In genomic region chr18:58992301-58993231, GRCh38 we compare ENCODE assay signal across 1 cellular context.
TF ChIP-seq lines count a peak whose summit lies in the region.

No MANE protein-coding gene starts in this region.

TF ChIP-seq in HepG2, 621 proteins besides CTCF, POLR2A, EP300 and RAD21 (continued from another document):
- TF ChIP-seq ZHX2 (IDR thresholded peaks at IDR 0.05; ENCODE audit: low read depth): no peak
- no peak for TF ChIP-seq ZHX2 (CRISPR knock-in tag; IDR thresholded peaks at IDR 0.05; ENCODE audit: borderline replicate concordance)
- TF ChIP-seq MAFK (conservative IDR thresholded peaks at IDR 0.05 in 1 of 2, IDR thresholded peaks at IDR 0.05 in 1 of 2; ENCODE audit: low read length in 2 of 2): no peak
- TF ChIP-seq FOXA3 (CRISPR knock-in tag; IDR thresholded peaks at IDR 0.05): no peak
- no peak for TF ChIP-seq ELF1 (CRISPR knock-in tag; IDR thresholded peaks at IDR 0.05)
- no peak for TF ChIP-seq SMAD3 (CRISPR knock-in tag; IDR thresholded peaks at IDR 0.05)
- TF ChIP-seq ZNF407 (CRISPR knock-in tag; IDR thresholded peaks at IDR 0.05; ENCODE audit: not compliant biosample characterization): no peak
- TF ChIP-seq GZF1 (CRISPR knock-in tag; IDR thresholded peaks at IDR 0.05): no peak
- no peak for TF ChIP-seq HMGA1 (CRISPR knock-in tag; conservative IDR thresholded peaks at IDR 0.05)
- no peak for TF ChIP-seq RFX3 (CRISPR knock-in tag; IDR thresholded peaks at IDR 0.05)
